ENCODE assay signal across 16 cellular contexts in genomic region chr3:9448643-9449042, GRCh38. TPM values are rescaled to one million over a fixed set of nuclear protein-coding genes. Genes with fewer than 3 reads are reported as not detected.
DNase-seq lines count a peak whose midpoint lies in the region; ATAC-seq lines count a peak whose summit lies in the region.
"Had no signal": no experiment of that assay in that cellular context is flagged by ENCODE, and none has a peak within 500 bp of the region (broad histone marks: within the 10 kb centered on the region; RNA-seq: fewer than 3 reads in every experiment).

No MANE protein-coding gene starts in this region.

- H3K27ac Mint-ChIP-seq in activated T-helper 17 cell treated with anti-CD3 and anti-CD28 coated beads, Interleukin-2, amount 50 U/mL, for 72 hours, result peak overlapping the region; percentile 50
- peak overlapping the region; percentile 15 for H3K27ac Mint-ChIP-seq in memory B cell
- peak overlapping the region in 1 of 2 donors; percentile 61 for H3K27ac Mint-ChIP-seq in effector memory CD8-positive, alpha-beta T cell
- H3K27ac Mint-ChIP-seq: B cell had no signal

- peak; percentile 71 for ATAC-seq in activated T-helper 17 cell treated with anti-CD3 and anti-CD28 coated beads, Interleukin-2, amount 50 U/mL, for 72 hours (replicated peaks)
- ATAC-seq in memory B cell (ENCODE audit: low read depth), result no peak
- no peak for ATAC-seq in HG03460 (IDR thresholded peaks at IDR 0.05; ENCODE audit: unreplicated experiment)
- no peak for ATAC-seq in effector memory CD8-positive, alpha-beta T cell (replicated peaks)
- ATAC-seq in HG02970 (IDR thresholded peaks at IDR 0.05; ENCODE audit: low FRiP score, unreplicated experiment), result no peak
- ATAC-seq: activated CD8-positive, alpha-beta T cell treated with anti-CD3 and anti-CD28 coated beads for 36 hours; body of pancreas; left lung had no signal

- H3K27me3 Mint-ChIP-seq in activated T-helper 17 cell treated with anti-CD3 and anti-CD28 coated beads, Interleukin-2, amount 50 U/mL, for 72 hours, result no peaks in the 10 kb centered on the region
- no peaks in the 10 kb centered on the region for H3K27me3 Mint-ChIP-seq in memory B cell
- no peaks in the 10 kb centered on the region for H3K27me3 Mint-ChIP-seq in effector memory CD8-positive, alpha-beta T cell
- H3K27me3 Mint-ChIP-seq: activated CD8-positive, alpha-beta T cell treated with anti-CD3 and anti-CD28 coated beads for 36 hours; B cell; stimulated activated naive CD8-positive, alpha-beta T cell treated with anti-CD3 and anti-CD28 coated beads, Interleukin-15, Interleukin-2, amounts not matched to agents 100 ng/mL and 50 ng/mL, for 24 hours had no signal

- peaks cover 20% of the 10 kb centered on the region for H3K4me1 Mint-ChIP-seq in activated T-helper 17 cell treated with anti-CD3 and anti-CD28 coated beads, Interleukin-2, amount 50 U/mL, for 72 hours
- peaks cover 4% of the 10 kb centered on the region for H3K4me1 Mint-ChIP-seq in memory B cell
- H3K4me1 Mint-ChIP-seq in effector memory CD8-positive, alpha-beta T cell (ENCODE audit: low read depth in 2 of 2), result peaks cover 9 to 24% of the 10 kb centered on the region in 2 donors

- DNase-seq in AG08395 (ENCODE audit: low spot score) (peak; percentile 17), EH (ENCODE audit: low read depth) (peak; percentile 33), memory B cell (ENCODE audit: low spot score in 2 of 2) (no peak), Ammon's horn (ENCODE audit: low spot score) (no peak)
- DNase-seq in effector memory CD8-positive, alpha-beta T cell, result no peak
- DNase-seq: activated CD8-positive, alpha-beta T cell treated with anti-CD3 and anti-CD28 coated beads for 36 hours; activated gamma-delta T cell treated with Interleukin-2 at 50 U/mL for 16 hours; body of pancreas; left lung; NCI-H2227 treated with DMSO at 0.1 percent for 48 hours; SIG-M5 had no signal

- no peaks in the 10 kb centered on the region for H3K9me3 Mint-ChIP-seq in activated T-helper 17 cell treated with anti-CD3 and anti-CD28 coated beads, Interleukin-2, amount 50 U/mL, for 72 hours
- H3K9me3 Mint-ChIP-seq in memory B cell, result no peaks in the 10 kb centered on the region
- H3K9me3 Mint-ChIP-seq in effector memory CD8-positive, alpha-beta T cell, result no peaks in the 10 kb centered on the region
- H3K9me3 Mint-ChIP-seq: activated CD8-positive, alpha-beta T cell treated with anti-CD3 and anti-CD28 coated beads for 36 hours; stimulated activated naive CD8-positive, alpha-beta T cell treated with anti-CD3 and anti-CD28 coated beads, Interleukin-15, Interleukin-2, amounts not matched to agents 100 ng/mL and 50 ng/mL, for 24 hours had no signal

- H3K36me3 Mint-ChIP-seq in activated T-helper 17 cell treated with anti-CD3 and anti-CD28 coated beads, Interleukin-2, amount 50 U/mL, for 72 hours (ENCODE audit: low read depth), result peaks cover 100% of the 10 kb centered on the region
- peaks cover 30% of the 10 kb centered on the region for H3K36me3 Mint-ChIP-seq in memory B cell
- peaks cover 76% of the 10 kb centered on the region for H3K36me3 Mint-ChIP-seq in effector memory CD8-positive, alpha-beta T cell (ENCODE audit: insufficient read depth)

- no peak overlapping the region for H3K4me3 Mint-ChIP-seq in activated T-helper 17 cell treated with anti-CD3 and anti-CD28 coated beads, Interleukin-2, amount 50 U/mL, for 72 hours
- no peak overlapping the region for H3K4me3 Mint-ChIP-seq in memory B cell
- H3K4me3 Mint-ChIP-seq in effector memory CD8-positive, alpha-beta T cell, result no peak overlapping the region
- H3K4me3 Mint-ChIP-seq: activated CD8-positive, alpha-beta T cell treated with anti-CD3 and anti-CD28 coated beads for 36 hours; B cell; stimulated activated naive CD8-positive, alpha-beta T cell treated with anti-CD3 and anti-CD28 coated beads, Interleukin-15, Interleukin-2, amounts not matched to agents 100 ng/mL and 50 ng/mL, for 24 hours had no signal

RNA-seq across cellular contexts. Expression of gene SETD5, which starts 51.2 kb away (rescaled TPM):
- 100 to 1,000 TPM; 107 to 148 TPM for total RNA-seq in activated T-helper 17 cell treated with anti-CD3 and anti-CD28 coated beads, Interleukin-2, amount 50 U/mL, for 72 hours

Comparison
In these comparisons a context has a peak if more than half of its experiments do, and no peak if none do; other contexts are left out.
1. DNase-seq: peak in AG08395 (single experiment) and EH (single experiment); none in memory B cell (0 of 2), Ammon's horn (single experiment) and effector memory CD8-positive, alpha-beta T cell (0 of 3).